8 cellular contexts compared by ENCODE assay signal in the genomic region with DNA sequence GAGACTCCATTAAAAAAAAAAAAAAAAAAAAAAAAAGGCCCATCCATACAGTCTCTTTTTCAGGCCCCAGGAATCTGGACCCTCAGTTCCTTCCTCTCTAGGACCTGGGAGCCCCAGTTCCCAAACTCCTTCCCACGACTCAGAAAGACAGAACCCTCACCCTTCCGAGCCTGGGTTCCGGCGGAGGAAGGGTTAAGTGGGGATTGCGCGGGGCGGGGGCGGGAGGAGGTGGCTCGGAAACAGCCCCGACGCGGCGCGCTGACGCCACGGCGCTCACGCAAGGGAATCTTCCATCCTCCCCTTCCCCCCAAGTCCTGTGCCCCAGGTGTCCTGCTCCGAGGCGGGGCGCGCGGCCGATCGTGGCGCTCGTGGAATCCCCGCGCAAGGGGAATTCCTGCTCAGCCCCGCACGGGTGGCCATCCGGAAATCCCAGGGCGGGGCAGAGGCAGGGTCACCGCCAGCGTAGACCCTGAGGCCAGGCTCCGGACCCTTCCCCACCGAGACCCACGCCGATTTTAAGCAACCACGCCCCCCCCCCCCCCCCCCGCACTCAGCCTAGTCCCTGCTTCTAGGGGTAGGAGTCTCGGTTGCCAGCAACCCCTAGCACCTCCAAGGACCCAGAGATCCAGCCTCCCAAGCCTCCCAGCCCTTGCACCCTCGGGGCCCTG. TPM values are rescaled to one million over a fixed set of nuclear protein-coding genes. Genes with fewer than 3 reads are reported as not detected.
A peak's percentile ranks its signal among the peaks of the same experiment; 100 is the strongest.
DNase-seq lines count a peak whose midpoint lies in the region; TF ChIP-seq lines count a peak whose summit lies in the region.

No MANE protein-coding gene starts in this region.

- CTCF ChIA-PET in HEK293T (lab: Yijun Ruan, JAX): no interaction called here

- peak overlapping the region; percentile 74 for H3K27ac ChIP-seq in angular gyrus (ENCODE audit: low read depth, low read length)
- H3K27ac ChIP-seq in right atrium auricular region: peak overlapping the region; percentile 78 to 85
- H3K27ac ChIP-seq in prostate gland: peak overlapping the region; percentile 79 to 87

- DNase-seq in ELR (ENCODE audit: low read depth) (peak; percentile 84), HEK293T (ENCODE audit: extremely low spot score) (peak; percentile 86), NCI-H146 (lab: John Stamatoyannopoulos, UW) (peak; percentile 82), right atrium auricular region (ENCODE audit: low spot score) (peak; percentile 70), prostate gland (ENCODE audit: low spot score) (peak; percentile 75), ureter (ENCODE audit: low spot score) (peak; percentile 83)
- DNase-seq in T-helper 2 cell treated with Interferon-gamma antibody and Interleukin-4, amounts not matched to agents 5 μg/mL and 100 μg/mL, for 36 hours (ENCODE audit: low spot score): peak; percentile 86

- POLR2A ChIA-PET in HEK293T (lab: Yijun Ruan, JAX): interaction anchor here (1.4 kb wide), 2 partner anchors 31 to 159 kb away, joined by 4 to 6 read pairs; no protein-coding TSS in a partner anchor

- intact Hi-C loops in prostate gland (cut with DNase I): loop anchor here (1.0 kb wide), 1 partner anchor 32 kb away; no protein-coding TSS in a partner anchor

- H3K27me3 Mint-ChIP-seq in T-helper 2 cell treated with Interferon-gamma antibody and Interleukin-4, amounts not matched to agents 5 μg/mL and 100 μg/mL, for 36 hours (ENCODE audit: low read depth): no peaks in the 10 kb centered on the region

- H3K9me3 ChIP-seq in right atrium auricular region (no peaks in the 10 kb centered on the region), prostate gland (no peaks in the 10 kb centered on the region)

- peaks cover 34% of the 10 kb centered on the region for H3K4me1 Mint-ChIP-seq in T-helper 2 cell treated with Interferon-gamma antibody and Interleukin-4, amounts not matched to agents 5 μg/mL and 100 μg/mL, for 36 hours (ENCODE audit: low read depth)

- no peaks in the 10 kb centered on the region for H3K9me3 Mint-ChIP-seq in T-helper 2 cell treated with Interferon-gamma antibody and Interleukin-4, amounts not matched to agents 5 μg/mL and 100 μg/mL, for 36 hours

- H3K4me3 ChIP-seq in right atrium auricular region (peak overlapping the region; percentile 68 to 75), prostate gland (peak overlapping the region; percentile 50)

- peak overlapping the region; percentile 89 for H3K4me3 Mint-ChIP-seq in T-helper 2 cell treated with Interferon-gamma antibody and Interleukin-4, amounts not matched to agents 5 μg/mL and 100 μg/mL, for 36 hours

- WGBS in prostate gland: under 1% methylated on average over 43 of the region's 43 CpGs

- TF ChIP-seq POLR2A in prostate gland (IDR thresholded peaks at IDR 0.05): peak; percentile 69

- H3K4me1 ChIP-seq in right atrium auricular region: peaks cover 0 to 25% of the 10 kb centered on the region in 2 donors
- H3K4me1 ChIP-seq in prostate gland (replicated peaks): no peaks in the 10 kb centered on the region

- TF ChIP-seq CTCF in right atrium auricular region (IDR thresholded peaks at IDR 0.05): no peak
- no peak for TF ChIP-seq CTCF in prostate gland (IDR thresholded peaks at IDR 0.05)

- peak overlapping the region; percentile 99 for H3K27ac Mint-ChIP-seq in T-helper 2 cell treated with Interferon-gamma antibody and Interleukin-4, amounts not matched to agents 5 μg/mL and 100 μg/mL, for 36 hours

- H3K36me3 ChIP-seq in right atrium auricular region (peaks cover 25% of the 10 kb centered on the region), prostate gland (no peaks in the 10 kb centered on the region)

- H3K27me3 ChIP-seq in right atrium auricular region (no peaks in the 10 kb centered on the region), prostate gland (replicated peaks; ENCODE audit: insufficient read depth) (no peaks in the 10 kb centered on the region)

- H3K36me3 Mint-ChIP-seq in T-helper 2 cell treated with Interferon-gamma antibody and Interleukin-4, amounts not matched to agents 5 μg/mL and 100 μg/mL, for 36 hours (ENCODE audit: low read depth): peaks cover 37% of the 10 kb centered on the region

TF ChIP-seq in HEK293T, 16 proteins besides CTCF, POLR2A, EP300 and RAD21:
- TF ChIP-seq FOXA1 (IDR thresholded peaks at IDR 0.05) (no peak), ZNF384 (IDR thresholded peaks at IDR 0.05) (peak; percentile 92), TARDBP (IDR thresholded peaks at IDR 0.05) (peak; percentile 86)

RNA-seq across cellular contexts. Expression of a gene that starts 0.7 kb away (rescaled TPM):
- total RNA-seq in right atrium auricular region: 1 to 10 TPM; 1.3 to 2.1 TPM
- 10 to 100 TPM in 1 of 2 donors, 1 to 10 TPM in 1; 5.6 to 10.8 TPM for total RNA-seq in prostate gland
- total RNA-seq in ureter: 14.1 TPM

RNA-seq across cellular contexts. Expression of a gene that starts 2.6 kb away (rescaled TPM):
- 1 to 10 TPM in 1 of 2 donors, not detected in 1; 3.3 TPM for total RNA-seq in right atrium auricular region
- total RNA-seq in prostate gland: 1 to 10 TPM in 1 of 2 donors, not detected in 1; 4.9 TPM
- 6.8 TPM for total RNA-seq in ureter

RNA-seq across cellular contexts. Expression of a gene that starts 8.4 kb away (rescaled TPM):
- total RNA-seq in right atrium auricular region: 10 to 100 TPM; 26.1 to 85.4 TPM
- total RNA-seq in prostate gland: 10 to 100 TPM; 30.6 to 60.7 TPM
- 18.7 TPM for total RNA-seq in ureter

RNA-seq across cellular contexts. Expression of a gene that starts 31.3 kb away (rescaled TPM):
- total RNA-seq in right atrium auricular region: 10 to 100 TPM; 17.5 to 33.6 TPM
- total RNA-seq in prostate gland: 10 to 100 TPM in 1 of 2 donors, 1 to 10 TPM in 1; 3.6 to 38.0 TPM
- 6.2 TPM for total RNA-seq in ureter

RNA-seq across cellular contexts. Expression of a gene that starts 36.5 kb away (rescaled TPM):
- total RNA-seq in right atrium auricular region (10 to 100 TPM; 10.5 to 13.1 TPM), prostate gland (10 to 100 TPM; 21.7 to 32.3 TPM), ureter (9.6 TPM)

Comparison
In these comparisons a context has a peak if more than half of its experiments do, and no peak if none do; other contexts are left out.
1. Peak in every context shown above with its lines: DNase-seq, H3K4me3 ChIP-seq and H3K27ac ChIP-seq.